ENCODE assay signal across 9 cellular contexts in the genomic region with DNA sequence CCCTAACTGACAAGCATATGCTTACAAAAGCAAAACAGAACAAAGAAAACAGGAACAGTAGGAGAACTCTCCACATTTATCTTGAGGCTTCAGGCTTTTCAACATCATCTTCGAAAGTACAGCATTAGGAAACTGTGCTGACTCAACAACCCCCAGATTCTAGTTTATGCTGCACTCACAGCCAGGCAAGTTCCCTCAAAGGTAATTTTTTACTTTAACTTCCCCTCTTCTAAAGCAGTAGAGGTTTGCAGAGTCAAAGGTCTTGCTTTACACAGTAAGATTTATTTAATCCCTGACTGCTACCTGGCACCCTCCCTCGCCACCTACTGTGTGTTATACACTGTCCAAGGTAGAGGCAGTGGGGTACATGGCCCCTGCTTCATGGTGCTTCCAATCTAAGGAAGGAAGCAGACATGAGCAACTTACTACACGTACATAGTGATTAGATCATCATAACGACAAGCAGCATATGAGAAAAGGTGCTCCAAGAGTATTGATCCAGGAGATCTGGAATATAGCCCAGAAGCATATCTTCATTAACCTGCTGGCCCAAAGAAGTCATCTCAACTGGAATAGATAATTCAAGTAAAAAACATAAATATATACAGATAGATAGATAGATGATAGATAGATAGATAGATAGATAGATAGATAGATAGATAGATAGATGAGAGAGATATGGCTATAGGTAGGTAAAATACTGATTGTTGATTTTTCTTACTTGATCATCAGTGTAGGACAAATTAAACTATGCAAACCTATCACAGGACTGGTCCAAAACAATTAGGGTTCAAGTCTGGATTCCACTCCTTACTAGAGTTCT.
DNase-seq lines count a peak whose midpoint lies in the region; ATAC-seq and TF ChIP-seq lines count a peak whose summit lies in the region.
"Had no signal": no experiment of that assay in that cellular context is flagged by ENCODE, and none has a peak within 500 bp of the region (broad histone marks: within the 10 kb centered on the region; RNA-seq: fewer than 3 reads in every experiment).

No MANE protein-coding gene starts in this region.

- CTCF ChIA-PET in PC-9 (lab: Charles Lee): no interaction called here

- H3K27ac ChIP-seq in PC-9: no peak overlapping the region

- peaks cover 54% of the 10 kb centered on the region for H3K79me2 ChIP-seq in PC-9 (ENCODE audit: low read depth)

- peaks cover 2% of the 10 kb centered on the region for H3K27me3 Mint-ChIP-seq in endothelial cell (ENCODE audit: unreplicated experiment)
- H3K27me3 Mint-ChIP-seq in natural killer cell treated with Interleukin-12 subunit alpha and Interleukin-12 subunit beta and Interleukin-15 and Interleukin-18, amount 100 ng/mL, for 72 hours: no peaks in the 10 kb centered on the region

- H3K9me2 ChIP-seq in PC-9 (ENCODE audit: insufficient read depth): no peaks in the 10 kb centered on the region

- H3K4me3 ChIP-seq in PC-9: no peak overlapping the region

- peaks cover 50% of the 10 kb centered on the region for H3K4me1 ChIP-seq in PC-9 (replicated peaks; ENCODE audit: insufficient read depth)

- ATAC-seq in GM18861 (IDR thresholded peaks at IDR 0.05; ENCODE audit: unreplicated experiment) (peak; percentile 59), HG03460 (IDR thresholded peaks at IDR 0.05; ENCODE audit: unreplicated experiment) (no peak)
- peak; percentile 39 to 63 for ATAC-seq in natural killer cell treated with Interleukin-12 subunit alpha and Interleukin-12 subunit beta and Interleukin-15 and Interleukin-18, amount 100 ng/mL, for 72 hours

- DNase-seq in NOMO-1 (lab: John Stamatoyannopoulos, UW; ENCODE audit: unreplicated experiment in 2 of 2) (peak; percentile 92 to 99), endothelial cell (ENCODE audit: low spot score) (no peak), NCI-H1092 (lab: John Stamatoyannopoulos, UW) (no peak), PC-9 (no peak), HuH-7 (ENCODE audit: low spot score) (no peak)
- DNase-seq in natural killer cell treated with Interleukin-12 subunit alpha and Interleukin-12 subunit beta and Interleukin-15 and Interleukin-18, amount 100 ng/mL, for 72 hours (ENCODE audit: low spot score): no peak
- DNase-seq: stimulated activated CD4-positive, alpha-beta T cell treated with anti-CD3 and anti-CD28 coated beads, Interleukin-1b, Interleukin-23, amount 100 ng/mL, for 48 hours had no signal

- peak overlapping the region; percentile 72 for H3K27ac Mint-ChIP-seq in endothelial cell (ENCODE audit: unreplicated experiment)
- no peak overlapping the region for H3K27ac Mint-ChIP-seq in natural killer cell treated with Interleukin-12 subunit alpha and Interleukin-12 subunit beta and Interleukin-15 and Interleukin-18, amount 100 ng/mL, for 72 hours

- no peaks in the 10 kb centered on the region for H3K9me3 Mint-ChIP-seq in endothelial cell (ENCODE audit: unreplicated experiment)
- H3K9me3 Mint-ChIP-seq in natural killer cell treated with Interleukin-12 subunit alpha and Interleukin-12 subunit beta and Interleukin-15 and Interleukin-18, amount 100 ng/mL, for 72 hours: no peaks in the 10 kb centered on the region

- H3K36me3 Mint-ChIP-seq in endothelial cell (ENCODE audit: low read depth, unreplicated experiment): no peaks in the 10 kb centered on the region
- no peaks in the 10 kb centered on the region for H3K36me3 Mint-ChIP-seq in natural killer cell treated with Interleukin-12 subunit alpha and Interleukin-12 subunit beta and Interleukin-15 and Interleukin-18, amount 100 ng/mL, for 72 hours

- H3F3A ChIP-seq in PC-9 (ENCODE audit: insufficient read depth, low read depth): peaks cover 19% of the 10 kb centered on the region; the same call in 1 of the 2 replicates

- no TSS peak for BruUV-seq in PC-9 (replicated peaks; lab: Mats Ljungman, UMichigan)

- no peaks in the 10 kb centered on the region for H3K36me3 ChIP-seq in PC-9 (ENCODE audit: low read depth)

- intact Hi-C loops in PC-9 (cut with micrococcal nuclease; ENCODE audit: unreplicated experiment): no loop called here

- H3K4me1 Mint-ChIP-seq in endothelial cell (ENCODE audit: unreplicated experiment): peaks cover 7% of the 10 kb centered on the region
- peaks cover 10 to 27% of the 10 kb centered on the region in 2 donors for H3K4me1 Mint-ChIP-seq in natural killer cell treated with Interleukin-12 subunit alpha and Interleukin-12 subunit beta and Interleukin-15 and Interleukin-18, amount 100 ng/mL, for 72 hours (ENCODE audit: low read depth in 2 of 2)

- POLR2A ChIA-PET in PC-9 (lab: Charles Lee; ENCODE audit: unreplicated experiment): no interaction called here

- H3K4me2 ChIP-seq in PC-9: no peak overlapping the region

- H3K4me3 Mint-ChIP-seq in endothelial cell (ENCODE audit: unreplicated experiment): peak overlapping the region; percentile 26
- peak overlapping the region; percentile 32 for H3K4me3 Mint-ChIP-seq in natural killer cell treated with Interleukin-12 subunit alpha and Interleukin-12 subunit beta and Interleukin-15 and Interleukin-18, amount 100 ng/mL, for 72 hours

- no peaks in the 10 kb centered on the region for H3K27me3 ChIP-seq in PC-9 (ENCODE audit: insufficient read depth, low read depth)

- no peaks in the 10 kb centered on the region for H3K9me3 ChIP-seq in PC-9 (ENCODE audit: insufficient read depth, low read depth)

- TF ChIP-seq CTCF in endothelial cell (IDR thresholded peaks at IDR 0.05; ENCODE audit: unreplicated experiment): no peak
- no peak for TF ChIP-seq CTCF in PC-9 (conservative IDR thresholded peaks at IDR 0.05)

- no peaks in the 10 kb centered on the region for H4K20me1 ChIP-seq in PC-9 (ENCODE audit: insufficient read depth)

- H2AFZ ChIP-seq in PC-9: no peak overlapping the region

Comparison
In these comparisons a context has a peak if more than half of its experiments do, and no peak if none do; other contexts are left out.
1. DNase-seq: peak in NOMO-1 (2 of 2); none in endothelial cell (single experiment), natural killer cell treated with Interleukin-12 subunit alpha and Interleukin-12 subunit beta and Interleukin-15 and Interleukin-18, amount 100 ng/mL, for 72 hours (single experiment), NCI-H1092 (single experiment), PC-9 (0 of 2) and HuH-7 (single experiment).